Comparison of ENCODE assay signal across 12 cellular contexts in the genomic region with DNA sequence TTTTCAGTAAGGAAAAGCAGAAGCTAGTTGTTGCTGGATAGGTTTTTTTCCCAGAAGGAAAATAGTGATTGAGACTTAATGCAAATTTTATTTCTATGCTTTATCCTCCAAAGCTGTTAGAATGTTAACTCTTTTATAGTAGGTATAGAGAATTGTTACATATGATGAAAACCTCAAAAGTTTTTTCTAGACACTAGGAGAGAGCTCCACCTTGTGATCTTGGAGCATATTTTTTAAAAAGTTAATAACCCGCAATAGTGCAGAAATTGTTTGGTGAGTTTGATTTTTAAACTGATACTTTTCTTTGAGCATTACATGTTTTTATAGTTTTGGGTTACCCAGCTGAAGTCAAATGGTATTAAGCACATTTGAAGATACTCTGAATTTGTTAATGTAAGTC. TPM values are rescaled to one million over a fixed set of nuclear protein-coding genes. Genes with fewer than 3 reads are reported as not detected.
A peak's percentile ranks its signal among the peaks of the same experiment; 100 is the strongest.
DNase-seq lines count a peak whose midpoint lies in the region; ATAC-seq, FAIRE-seq and TF ChIP-seq lines count a peak whose summit lies in the region.
"Had no signal": no experiment of that assay in that cellular context is flagged by ENCODE, and none has a peak within 500 bp of the region (broad histone marks: within the 10 kb centered on the region; RNA-seq: fewer than 3 reads in every experiment).

No MANE protein-coding gene starts in this region.

- H3K9me3 ChIP-seq in BE2C, result no peaks in the 10 kb centered on the region

- H3K27me3 ChIP-seq in BE2C (no peaks in the 10 kb centered on the region), foreskin keratinocyte (no peaks in the 10 kb centered on the region)

- H3K36me3 ChIP-seq in BE2C, result no peaks in the 10 kb centered on the region

- peaks cover 12% of the 10 kb centered on the region for H3K36me3 Mint-ChIP-seq in stimulated activated effector memory CD8-positive, alpha-beta T cell treated with anti-CD3 and anti-CD28 coated beads, Interleukin-12 subunit alpha, Interleukin-12 subunit beta, amount 100 ng/mL, for 72 hours

- no peaks in the 10 kb centered on the region for H3K9me3 Mint-ChIP-seq in stimulated activated effector memory CD8-positive, alpha-beta T cell treated with anti-CD3 and anti-CD28 coated beads, Interleukin-12 subunit alpha, Interleukin-12 subunit beta, amount 100 ng/mL, for 72 hours

- H3K4me3 Mint-ChIP-seq in stimulated activated effector memory CD8-positive, alpha-beta T cell treated with anti-CD3 and anti-CD28 coated beads, Interleukin-12 subunit alpha, Interleukin-12 subunit beta, amount 100 ng/mL, for 72 hours, result no peak overlapping the region

- ATAC-seq in foreskin keratinocyte, result no peak
- ATAC-seq in stimulated activated effector memory CD8-positive, alpha-beta T cell treated with anti-CD3 and anti-CD28 coated beads, Interleukin-12 subunit alpha, Interleukin-12 subunit beta, amount 100 ng/mL, for 72 hours, result no peak
- no peak for ATAC-seq in GM21447 (IDR thresholded peaks at IDR 0.05; ENCODE audit: unreplicated experiment)

- TF ChIP-seq CTCF in BE2C (IDR thresholded peaks at IDR 0.05; ENCODE audit: low read depth, low read length) (peak; percentile 10; the same call in 1 of the 2 replicates), GM10266 (IDR thresholded peaks at IDR 0.05; ENCODE audit: control insufficient read depth, insufficient read depth, low read depth, missing control alignments) (peak; percentile 3), foreskin keratinocyte (conservative IDR thresholded peaks at IDR 0.05) (peak; percentile 54)

- H3K4me1 ChIP-seq in BE2C, result no peaks in the 10 kb centered on the region
- no peaks in the 10 kb centered on the region for H3K4me1 ChIP-seq in foreskin keratinocyte

- DNase-seq in BE2C (no peak), GM10266 (ENCODE audit: extremely low spot score) (peak; percentile 3), RCC 7860 (ENCODE audit: low spot score) (no peak), foreskin keratinocyte (no peak), DMS79 treated with DMSO at 0.1 percent for 48 hours (lab: John Stamatoyannopoulos, UW) (no peak), activated T-cell treated with anti-CD3 and anti-CD28 coated beads for 4 hours (no peak)
- DNase-seq in stimulated activated effector memory CD8-positive, alpha-beta T cell treated with anti-CD3 and anti-CD28 coated beads, Interleukin-12 subunit alpha, Interleukin-12 subunit beta, amount 100 ng/mL, for 72 hours (ENCODE audit: low spot score in 2 of 2), result no peak
- DNase-seq: NCI-H187, T-helper 1 cell had no signal

- no peak overlapping the region for H3K27ac Mint-ChIP-seq in stimulated activated effector memory CD8-positive, alpha-beta T cell treated with anti-CD3 and anti-CD28 coated beads, Interleukin-12 subunit alpha, Interleukin-12 subunit beta, amount 100 ng/mL, for 72 hours

- no peak overlapping the region for H3K4me3 ChIP-seq in BE2C (ENCODE audit: low read depth, low read length)
- H3K4me3 ChIP-seq: coronary artery had no signal

- FAIRE-seq in RCC 7860 (lab: Jason Lieb, UNC), result peak; percentile 27
- FAIRE-seq: frontal cortex had no signal

- H3K4me1 Mint-ChIP-seq in stimulated activated effector memory CD8-positive, alpha-beta T cell treated with anti-CD3 and anti-CD28 coated beads, Interleukin-12 subunit alpha, Interleukin-12 subunit beta, amount 100 ng/mL, for 72 hours, result peaks cover 16% of the 10 kb centered on the region

- H3K27ac ChIP-seq in foreskin keratinocyte, result no peak overlapping the region
- H3K27ac ChIP-seq: coronary artery had no signal

RNA-seq across cellular contexts. Expression of gene STAG2, which starts 56.5 kb away (rescaled TPM):
- polyA plus RNA-seq in BE2C (2012; ENCODE audit: insufficient read depth, insufficient read length, low read depth), result 33.1 TPM
- 46.6 and 46.7 TPM in 2 replicates for total RNA-seq in foreskin keratinocyte
- 7.9 and 9.4 TPM in 2 replicates for polyA plus RNA-seq in foreskin keratinocyte

Comparison
In these comparisons a context has a peak if more than half of its experiments do, and no peak if none do; other contexts are left out.
1. CTCF ChIP-seq: peak in every context shown above with its lines; median percentile 54 in foreskin keratinocyte; 10 in BE2C; 3 in GM10266.